In genomic region chr1:3237994-3238704, GRCh38 we compare ENCODE assay signal across 15 cellular contexts.
A peak's percentile ranks its signal among the peaks of the same experiment; 100 is the strongest.
DNase-seq lines count a peak whose midpoint lies in the region; ATAC-seq and TF ChIP-seq lines count a peak whose summit lies in the region.
"Had no signal": no experiment of that assay in that cellular context is flagged by ENCODE, and none has a peak within 500 bp of the region (broad histone marks: within the 10 kb centered on the region; RNA-seq: fewer than 3 reads in every experiment).

No MANE protein-coding gene starts in this region.

- ATAC-seq in upper lobe of right lung (peak; percentile 53), HG03439 (IDR thresholded peaks at IDR 0.05; ENCODE audit: unreplicated experiment) (no peak), HG03025 (IDR thresholded peaks at IDR 0.05; ENCODE audit: low FRiP score, unreplicated experiment) (no peak)
- ATAC-seq: HCT116 had no signal

- no peak overlapping the region for H3K4me3 ChIP-seq in fibroblast of the aortic adventitia (ENCODE audit: low read depth, low read length)
- no peak overlapping the region for H3K4me3 ChIP-seq in upper lobe of right lung

- H3K9me3 ChIP-seq in upper lobe of right lung: no peaks in the 10 kb centered on the region

- H3K27ac ChIP-seq in upper lobe of right lung: no peak overlapping the region

- intact Hi-C loops in upper lobe of right lung (cut with DNase I): no loop called here

- peak; percentile 56 for DNase-seq in NCI-H1092 treated with DMSO at 0.1 percent for 48 hours (lab: John Stamatoyannopoulos, UW)
- no peak for DNase-seq in NCI-H1092 (lab: John Stamatoyannopoulos, UW)
- peak; percentile 9 for DNase-seq in fibroblast of the aortic adventitia (ENCODE audit: low read depth)
- peak; percentile 56 for DNase-seq in midbrain (lab: John Stamatoyannopoulos, UW)
- DNase-seq in upper lobe of right lung: peak; percentile 80
- DNase-seq in stimulated activated CD4-positive, alpha-beta T cell treated with anti-CD3 and anti-CD28 coated beads, Interleukin-4, amount 100 ng/mL, for 24 hours: no peak
- DNase-seq: 8988T, DMS53, NCI-H1694, NCI-H2107, NCI-H345, NCI-H69 had no signal

- TF ChIP-seq CTCF in fibroblast of the aortic adventitia (IDR thresholded peaks at IDR 0.05; ENCODE audit: insufficient read depth, low read length): no peak
- TF ChIP-seq CTCF in upper lobe of right lung (IDR thresholded peaks at IDR 0.05): no peak

- H3K27me3 ChIP-seq in upper lobe of right lung: no peaks in the 10 kb centered on the region

- no peaks in the 10 kb centered on the region for H3K36me3 ChIP-seq in upper lobe of right lung

- H3K4me1 ChIP-seq in upper lobe of right lung: peaks cover 22% of the 10 kb centered on the region

Comparison
In these comparisons a context has a peak if more than half of its experiments do, and no peak if none do; other contexts are left out.
1. DNase-seq: peak in NCI-H1092 treated with DMSO at 0.1 percent for 48 hours (single experiment), fibroblast of the aortic adventitia (single experiment), midbrain (single experiment) and upper lobe of right lung (single experiment); none in NCI-H1092 (single experiment) and stimulated activated CD4-positive, alpha-beta T cell treated with anti-CD3 and anti-CD28 coated beads, Interleukin-4, amount 100 ng/mL, for 24 hours (single experiment).